ENCODE assay signal across 5 cellular contexts in the genomic region with DNA sequence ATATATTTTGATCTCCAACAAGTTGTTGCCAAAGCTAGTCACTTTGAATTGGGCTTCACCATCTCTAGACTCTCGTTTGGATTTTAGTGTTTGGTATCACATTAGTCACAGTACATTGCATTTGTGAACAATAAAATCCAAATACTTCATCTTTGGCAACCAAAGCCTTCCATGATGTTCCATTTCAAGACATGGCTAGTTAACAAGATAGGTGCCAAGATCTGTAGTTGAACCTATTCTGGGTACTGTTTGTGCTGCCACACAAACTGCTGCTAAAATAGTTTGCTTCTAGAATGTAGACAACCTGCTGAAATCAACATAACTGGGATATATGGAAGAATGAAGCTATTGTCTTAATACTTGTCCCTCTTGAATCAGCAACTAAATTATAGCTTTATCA.
"Had no signal": no experiment of that assay in that cellular context is flagged by ENCODE, and none has a peak within 500 bp of the region (broad histone marks: within the 10 kb centered on the region; RNA-seq: fewer than 3 reads in every experiment).

No MANE protein-coding gene starts in this region.

- DNase-seq: H9, HCEC 1CT, KBM-7 had no signal

- ATAC-seq: GM23338, HepG2 had no signal
